14 cellular contexts compared by ENCODE assay signal in genomic region chr6:111818539-111819226, GRCh38. TPM values are rescaled to one million over a fixed set of nuclear protein-coding genes. Genes with fewer than 3 reads are reported as not detected.
DNase-seq lines count a peak whose midpoint lies in the region; ATAC-seq, FAIRE-seq and TF ChIP-seq lines count a peak whose summit lies in the region.
"Had no signal": no experiment of that assay in that cellular context is flagged by ENCODE, and none has a peak within 500 bp of the region (broad histone marks: within the 10 kb centered on the region; RNA-seq: fewer than 3 reads in every experiment).

No MANE protein-coding gene starts in this region.

- CTCF ChIA-PET in activated naive CD4-positive, alpha-beta T cell treated with anti-CD3 and anti-CD28 coated beads for 36 hours (lab: Charles Lee) = interaction anchor here (1.0 to 1.9 kb wide), 4 partner anchors 15 to 97 kb away, joined by 3 to 4 read pairs (median 4); no protein-coding TSS in a partner anchor

- no peaks in the 10 kb centered on the region for H3K9me3 ChIP-seq in upper lobe of left lung
- H3K9me3 ChIP-seq: BE2C had no signal

- H3K4me1 Mint-ChIP-seq in activated naive CD4-positive, alpha-beta T cell treated with anti-CD3 and anti-CD28 coated beads for 36 hours (ENCODE audit: low read depth) = peaks cover 70% of the 10 kb centered on the region

- WGBS in upper lobe of left lung, 2 donors = 50 to 53% methylated on average over 4 to 5 of the region's 5 CpGs

- no peak for ATAC-seq in upper lobe of left lung (ENCODE audit: low FRiP score in 2 of 2)
- no peak for ATAC-seq in GM21381 (IDR thresholded peaks at IDR 0.05; ENCODE audit: unreplicated experiment)
- no peak for ATAC-seq in HG03342 (IDR thresholded peaks at IDR 0.05; ENCODE audit: unreplicated experiment)

- no peaks in the 10 kb centered on the region for H3K27me3 Mint-ChIP-seq in activated naive CD4-positive, alpha-beta T cell treated with anti-CD3 and anti-CD28 coated beads for 36 hours (ENCODE audit: low read depth)
- H3K27me3 Mint-ChIP-seq: IgD-negative memory B cell had no signal

- peak overlapping the region; percentile 44 for H3K27ac Mint-ChIP-seq in activated naive CD4-positive, alpha-beta T cell treated with anti-CD3 and anti-CD28 coated beads for 36 hours
- H3K27ac Mint-ChIP-seq: IgD-negative memory B cell had no signal

- H3K4me1 ChIP-seq in upper lobe of left lung = peaks cover 24 to 32% (median 28%) of the 10 kb centered on the region in 4 donors

- H3K4me3 Mint-ChIP-seq in activated naive CD4-positive, alpha-beta T cell treated with anti-CD3 and anti-CD28 coated beads for 36 hours = peak overlapping the region; percentile 11
- H3K4me3 Mint-ChIP-seq: IgD-negative memory B cell had no signal

- no peak for TF ChIP-seq EP300 in upper lobe of left lung (IDR thresholded peaks at IDR 0.05)

- H3K27ac ChIP-seq in upper lobe of left lung = peak overlapping the region in 3 of 4 donors; percentile 1 to 49 (median 43)

- TF ChIP-seq POLR2A in upper lobe of left lung (IDR thresholded peaks at IDR 0.05) = no peak

- H3K9me3 Mint-ChIP-seq in activated naive CD4-positive, alpha-beta T cell treated with anti-CD3 and anti-CD28 coated beads for 36 hours = peaks cover 2% of the 10 kb centered on the region

- no peak for DNase-seq in activated naive CD4-positive, alpha-beta T cell treated with anti-CD3 and anti-CD28 coated beads for 36 hours
- DNase-seq in activated naive CD4-positive, alpha-beta T cell (lab: John Stamatoyannopoulos, UW) = no peak
- DNase-seq in amniotic epithelial cell (ENCODE audit: low read depth) = peak; percentile 54
- peak; percentile 37 to 71 for DNase-seq in lung microvascular endothelial cell (ENCODE audit: low read depth in 2 of 2)
- no peak for DNase-seq in upper lobe of left lung
- no peak for DNase-seq in RCC 7860 (ENCODE audit: low spot score)
- DNase-seq: BE2C; NCI-H2081 treated with DMSO at 0.1 percent for 48 hours; stimulated activated naive CD4-positive, alpha-beta T cell treated with Interleukin-2 at 50 U/mL for 16 hours; T1000 had no signal

- H3K36me3 Mint-ChIP-seq in activated naive CD4-positive, alpha-beta T cell treated with anti-CD3 and anti-CD28 coated beads for 36 hours (ENCODE audit: low read depth) = peaks cover 28% of the 10 kb centered on the region

- no peaks in the 10 kb centered on the region for H3K36me3 ChIP-seq in upper lobe of left lung

- intact Hi-C loops in activated naive CD4-positive, alpha-beta T cell treated with anti-CD3 and anti-CD28 coated beads for 36 hours (cut with micrococcal nuclease) = no loop called here

- no peak for FAIRE-seq in RCC 7860 (lab: Jason Lieb, UNC)
- FAIRE-seq: H1 had no signal

- no peak for TF ChIP-seq CTCF in upper lobe of left lung (IDR thresholded peaks at IDR 0.05)

- no peak overlapping the region for H3K4me3 ChIP-seq in upper lobe of left lung

- H3K27me3 ChIP-seq in upper lobe of left lung = no peaks in the 10 kb centered on the region
- H3K27me3 ChIP-seq: BE2C had no signal

RNA-seq across cellular contexts. Expression of gene FYN, which starts 54.6 kb away (rescaled TPM):
- total RNA-seq in activated naive CD4-positive, alpha-beta T cell treated with anti-CD3 and anti-CD28 coated beads for 36 hours = 100 to 1,000 TPM; 236 to 244 TPM
- total RNA-seq in lung microvascular endothelial cell (53.4 and 77.0 TPM in 2 replicates), upper lobe of left lung (100 to 1,000 TPM in 4 of 6 donors, 10 to 100 TPM in 2; 69.1 to 181 (median 113) TPM)

Comparison
In these comparisons a context has a peak if more than half of its experiments do, and no peak if none do; other contexts are left out.
1. DNase-seq: peak in amniotic epithelial cell (single experiment) and lung microvascular endothelial cell (2 of 2); none in activated naive CD4-positive, alpha-beta T cell treated with anti-CD3 and anti-CD28 coated beads for 36 hours (single experiment), activated naive CD4-positive, alpha-beta T cell (0 of 4), upper lobe of left lung (0 of 2) and RCC 7860 (single experiment).